29 cellular contexts compared by ENCODE assay signal in genomic region chr22:44646141-44646540, GRCh38.
"Had no signal": no experiment of that assay in that cellular context is flagged by ENCODE, and none has a peak within 500 bp of the region (broad histone marks: within the 10 kb centered on the region; RNA-seq: fewer than 3 reads in every experiment).

No MANE protein-coding gene starts in this region.

- H3K27ac ChIP-seq: brain microvascular endothelial cell, cardiac muscle cell, SJCRH30 had no signal

- H3K4me3 Mint-ChIP-seq: activated CD4-positive, alpha-beta T cell treated with anti-CD3 and anti-CD28 coated beads for 36 hours; activated CD4-positive, alpha-beta T cell treated with anti-CD3 and anti-CD28 coated beads, Interleukin-2, amount 10 ng/mL, durations not matched to agents 7 days and 5 days; activated CD8-positive, alpha-beta T cell treated with anti-CD3 and anti-CD28 coated beads, Interleukin-2, amount 10 ng/mL, durations not matched to agents 7 days and 5 days; activated naive CD8-positive, alpha-beta T cell; activated T-cell treated with anti-CD3 and anti-CD28 coated beads, Interleukin-2, amount 50 U/mL, for 24 hours; T-helper 1 cell treated with Interleukin-12 subunit alpha and Interleukin-12 subunit beta and Interleukin-4 antibody, amounts not matched to agents 30 μg/mL and 1 μg/mL, for 36 hours; T-helper 2 cell treated with Interferon-gamma antibody and Interleukin-4, amounts not matched to agents 5 μg/mL and 100 μg/mL, for 36 hours; WTC11 had no signal

- ATAC-seq: activated CD4-positive, alpha-beta T cell treated with anti-CD3 and anti-CD28 coated beads for 36 hours; activated CD4-positive, CD25-positive, alpha-beta regulatory T cell treated with anti-CD3 and anti-CD28 coated beads, Interleukin-2, amount 50 U/mL, for 24 hours; activated CD8-positive, alpha-beta T cell treated with anti-CD3 and anti-CD28 coated beads, Interleukin-2, amount 10 ng/mL, durations not matched to agents 7 days and 5 days; WTC11 had no signal

- H3K4me3 ChIP-seq: cardiac muscle cell, MG63, SJCRH30 had no signal

- H3K36me3 Mint-ChIP-seq: activated naive CD8-positive, alpha-beta T cell; WTC11 had no signal

- H3K27me3 ChIP-seq: cardiac muscle cell, MG63, SJCRH30 had no signal

- H3K27ac Mint-ChIP-seq: activated CD4-positive, alpha-beta T cell treated with anti-CD3 and anti-CD28 coated beads for 36 hours; activated CD4-positive, alpha-beta T cell treated with anti-CD3 and anti-CD28 coated beads, Interleukin-2, amount 10 ng/mL, durations not matched to agents 7 days and 5 days; activated CD8-positive, alpha-beta T cell treated with anti-CD3 and anti-CD28 coated beads, Interleukin-2, amount 10 ng/mL, durations not matched to agents 7 days and 5 days; activated naive CD8-positive, alpha-beta T cell; activated T-cell treated with anti-CD3 and anti-CD28 coated beads, Interleukin-2, amount 50 U/mL, for 24 hours; activated T-helper 2 cell treated with anti-CD3 and anti-CD28 coated beads, Interferon-gamma antibody, Interleukin-2, Interleukin-4, amounts not matched to agents 10 μg/mL and 5 μg/mL and 100 μg/mL, durations not matched to agents 14 hours and 24 hours and 36 hours; T-helper 1 cell treated with Interleukin-12 subunit alpha and Interleukin-12 subunit beta and Interleukin-4 antibody, amounts not matched to agents 30 μg/mL and 1 μg/mL, for 36 hours; T-helper 2 cell treated with Interferon-gamma antibody and Interleukin-4, amounts not matched to agents 5 μg/mL and 100 μg/mL, for 36 hours; WTC11 had no signal

- H3K9me3 Mint-ChIP-seq: activated CD4-positive, alpha-beta T cell treated with anti-CD3 and anti-CD28 coated beads, Interleukin-2, amount 10 ng/mL, durations not matched to agents 7 days and 5 days; activated T-cell treated with anti-CD3 and anti-CD28 coated beads, Interleukin-2, amount 50 U/mL, for 24 hours; activated T-helper 2 cell treated with anti-CD3 and anti-CD28 coated beads, Interferon-gamma antibody, Interleukin-2, Interleukin-4, amounts not matched to agents 10 μg/mL and 5 μg/mL and 100 μg/mL, durations not matched to agents 14 hours and 24 hours and 36 hours; T-helper 1 cell treated with Interleukin-12 subunit alpha and Interleukin-12 subunit beta and Interleukin-4 antibody, amounts not matched to agents 30 μg/mL and 1 μg/mL, for 36 hours; T-helper 2 cell treated with Interferon-gamma antibody and Interleukin-4, amounts not matched to agents 5 μg/mL and 100 μg/mL, for 36 hours; WTC11 had no signal

- H3K36me3 ChIP-seq: brain microvascular endothelial cell, cardiac muscle cell, MG63, SJCRH30 had no signal

- DNase-seq: activated CD4-positive, alpha-beta T cell treated with anti-CD3 and anti-CD28 coated beads for 36 hours; activated CD4-positive, alpha-beta T cell treated with anti-CD3 and anti-CD28 coated beads, Interleukin-2, amount 10 ng/mL, durations not matched to agents 7 days and 5 days; activated CD4-positive, alpha-beta T cell treated with anti-CD3 and anti-CD28 coated beads, Interleukin-2, amount 50 U/mL, for 48 hours; activated CD8-positive, alpha-beta T cell treated with anti-CD3 and anti-CD28 coated beads, Interleukin-2, amount 10 ng/mL, durations not matched to agents 7 days and 5 days; activated gamma-delta T cell; activated naive CD4-positive, alpha-beta T cell treated with Interleukin-2 at 50 U/mL for 16 hours; activated T-cell treated with anti-CD3 and anti-CD28 coated beads, Interleukin-2, amount 50 U/mL, for 24 hours; amniotic stem cell; aorta; brain microvascular endothelial cell; Kasumi-1; KBM-7; MG63; NCI-H1048; NCI-H1105 treated with DMSO at 0.1 percent for 48 hours; NCI-H1436; NCI-H1694; NCI-H2029; NCI-H345; NCI-H524 treated with DMSO at 0.1 percent for 48 hours; SJCRH30 had no signal

- H3K9me3 ChIP-seq: MG63, SJCRH30, SK-N-SH had no signal

- H3K4me1 Mint-ChIP-seq: activated CD4-positive, alpha-beta T cell treated with anti-CD3 and anti-CD28 coated beads for 36 hours; activated CD4-positive, alpha-beta T cell treated with anti-CD3 and anti-CD28 coated beads, Interleukin-2, amount 10 ng/mL, durations not matched to agents 7 days and 5 days; WTC11 had no signal

- H3K27me3 Mint-ChIP-seq: activated CD4-positive, alpha-beta T cell treated with anti-CD3 and anti-CD28 coated beads for 36 hours; activated naive CD8-positive, alpha-beta T cell; activated T-cell treated with anti-CD3 and anti-CD28 coated beads, Interleukin-2, amount 50 U/mL, for 24 hours had no signal
